ENCODE assay signal across 2 cellular contexts in the genomic region with DNA sequence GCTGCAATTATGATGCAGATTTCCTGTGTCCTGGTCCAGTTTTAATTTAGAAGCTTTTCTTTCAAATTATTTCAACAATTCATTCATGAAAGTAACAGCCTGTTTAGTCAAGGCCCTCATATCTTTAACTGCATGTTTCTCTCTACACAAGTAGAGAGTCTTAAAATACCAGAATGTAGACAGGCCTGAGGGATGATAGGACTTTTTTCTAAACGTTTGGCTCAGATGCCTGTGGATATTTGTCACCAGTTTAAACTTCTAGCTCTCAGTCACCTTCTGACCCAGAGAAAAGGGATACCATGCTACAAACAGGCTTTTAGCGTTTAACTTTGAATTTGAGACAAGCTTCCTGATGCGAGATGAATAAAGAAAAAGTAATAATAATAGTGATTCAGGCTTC.
TF ChIP-seq lines count a peak whose summit lies in the region.

No MANE protein-coding gene starts in this region.

TF ChIP-seq in IMR-90, 13 proteins besides CTCF, POLR2A, EP300 and RAD21:
- TF ChIP-seq, protein P1, sequence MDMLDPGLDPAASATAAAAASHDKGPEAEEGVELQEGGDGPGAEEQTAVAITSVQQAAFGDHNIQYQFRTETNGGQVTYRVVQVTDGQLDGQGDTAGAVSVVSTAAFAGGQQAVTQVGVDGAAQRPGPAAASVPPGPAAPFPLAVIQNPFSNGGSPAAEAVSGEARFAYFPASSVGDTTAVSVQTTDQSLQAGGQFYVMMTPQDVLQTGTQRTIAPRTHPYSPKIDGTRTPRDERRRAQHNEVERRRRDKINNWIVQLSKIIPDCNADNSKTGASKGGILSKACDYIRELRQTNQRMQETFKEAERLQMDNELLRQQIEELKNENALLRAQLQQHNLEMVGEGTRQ (IDR thresholded peaks at IDR 0.05; ENCODE audit: low read depth, low read length): no peak
- TF ChIP-seq FOS (IDR thresholded peaks at IDR 0.05; ENCODE audit: low read depth, low read length) (no peak), CHD1 (IDR thresholded peaks at IDR 0.05; ENCODE audit: low read depth, low read length) (no peak), MAZ (IDR thresholded peaks at IDR 0.05; ENCODE audit: borderline replicate concordance, low read depth, low read length) (no peak), CEBPB (IDR thresholded peaks at IDR 0.05; ENCODE audit: low read depth, low read length) (no peak), RCOR1 (IDR thresholded peaks at IDR 0.05; ENCODE audit: insufficient replicate concordance, low read length) (no peak), RFX5 (IDR thresholded peaks at IDR 0.05; ENCODE audit: low read depth, low read length) (no peak), BHLHE40 (IDR thresholded peaks at IDR 0.05; ENCODE audit: low read depth, low read length) (no peak), NFE2L2 (IDR thresholded peaks at IDR 0.05; ENCODE audit: low read depth, low read length) (no peak), MXI1 (IDR thresholded peaks at IDR 0.05; ENCODE audit: borderline replicate concordance, low read depth, low read length) (no peak), SMC3 (IDR thresholded peaks at IDR 0.05; ENCODE audit: low read depth, low read length) (no peak), MAFK (IDR thresholded peaks at IDR 0.05; ENCODE audit: low read depth, low read length) (no peak)
- TF ChIP-seq, protein P2, sequence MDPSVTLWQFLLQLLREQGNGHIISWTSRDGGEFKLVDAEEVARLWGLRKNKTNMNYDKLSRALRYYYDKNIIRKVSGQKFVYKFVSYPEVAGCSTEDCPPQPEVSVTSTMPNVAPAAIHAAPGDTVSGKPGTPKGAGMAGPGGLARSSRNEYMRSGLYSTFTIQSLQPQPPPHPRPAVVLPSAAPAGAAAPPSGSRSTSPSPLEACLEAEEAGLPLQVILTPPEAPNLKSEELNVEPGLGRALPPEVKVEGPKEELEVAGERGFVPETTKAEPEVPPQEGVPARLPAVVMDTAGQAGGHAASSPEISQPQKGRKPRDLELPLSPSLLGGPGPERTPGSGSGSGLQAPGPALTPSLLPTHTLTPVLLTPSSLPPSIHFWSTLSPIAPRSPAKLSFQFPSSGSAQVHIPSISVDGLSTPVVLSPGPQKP (IDR thresholded peaks at IDR 0.05; ENCODE audit: borderline replicate concordance, low read depth, low read length): no peak

TF ChIP-seq in endothelial cell of umbilical vein, 7 proteins besides CTCF, POLR2A, EP300 and RAD21:
- TF ChIP-seq GATA2 (IDR thresholded peaks at IDR 0.05; ENCODE audit: insufficient read depth, insufficient read length, low read depth, low read length): no peak
TF ChIP-seq in endothelial cell of umbilical vein: peak in this region for 0.
